Comparison of ENCODE assay signal across 12 cellular contexts in genomic region chr22:50540352-50540751, GRCh38. TPM values are rescaled to one million over a fixed set of nuclear protein-coding genes. Genes with fewer than 3 reads are reported as not detected.
DNase-seq lines count a peak whose midpoint lies in the region; ATAC-seq, FAIRE-seq and TF ChIP-seq lines count a peak whose summit lies in the region.
"Had no signal": no experiment of that assay in that cellular context is flagged by ENCODE, and none has a peak within 500 bp of the region (broad histone marks: within the 10 kb centered on the region; RNA-seq: fewer than 3 reads in every experiment).

No MANE protein-coding gene starts in this region.

- TF ChIP-seq POLR2A in HepG2 (IDR thresholded peaks at IDR 0.05; ENCODE audit: insufficient read depth in 1 of 2, low read depth in 2 of 2, low read length in 2 of 2) = no peak
- no peak for TF ChIP-seq POLR2A in vagina (IDR thresholded peaks at IDR 0.05)

- H3K27ac ChIP-seq in liver (ENCODE audit: low read depth in 1 of 2, low read length in 2 of 2) = peak overlapping the region; percentile 96 to 100
- H3K27ac ChIP-seq in HepG2 (ENCODE audit: extremely low read length, insufficient read depth, low read length) = no peak overlapping the region
- H3K27ac ChIP-seq in muscle layer of duodenum (ENCODE audit: low read length) = peak overlapping the region; percentile 64
- H3K27ac ChIP-seq in vagina = peak overlapping the region; percentile 96

- no TSS peak for BruUV-seq in HepG2 (replicated peaks; lab: Mats Ljungman, UMichigan)

- 84% methylated on average over 10 of the region's 10 CpGs for WGBS in liver
- WGBS in HepG2 (ENCODE audit: low lambda C conversion rate) = 91% methylated on average over 10 of the region's 10 CpGs

- TF ChIP-seq CTCF in liver (IDR thresholded peaks at IDR 0.05; ENCODE audit: low read depth, low read length, missing input control) (no peak), HepG2 (CRISPR knock-in tag; IDR thresholded peaks at IDR 0.05) (no peak), vagina (IDR thresholded peaks at IDR 0.05) (no peak)

- no peak overlapping the region for H3K4me2 ChIP-seq in HepG2 (ENCODE audit: low read depth, low read length)

- peaks cover 52% of the 10 kb centered on the region for H3K4me1 Mint-ChIP-seq in activated naive CD8-positive, alpha-beta T cell (ENCODE audit: low read depth)

- H3K4me1 ChIP-seq in liver (ENCODE audit: control insufficient read depth in 4 of 4, insufficient read depth in 4 of 4, low read length in 3 of 4) = peaks cover 0 to 18% (median 5%) of the 10 kb centered on the region in 4 donors
- H3K4me1 ChIP-seq in HepG2 (ENCODE audit: insufficient read depth, low read length) = peaks cover 28% of the 10 kb centered on the region
- H3K4me1 ChIP-seq in muscle layer of duodenum (ENCODE audit: control insufficient read depth in 1 of 2, insufficient read depth in 2 of 2, low read length in 2 of 2) = peaks cover 4 to 9% of the 10 kb centered on the region in 2 donors
- H3K4me1 ChIP-seq in vagina = peaks cover 52% of the 10 kb centered on the region

- H3K27me3 ChIP-seq in liver (ENCODE audit: control insufficient read depth in 4 of 4, insufficient read depth in 4 of 4, low read length in 3 of 4) (no peaks in the 10 kb centered on the region), HepG2 (ENCODE audit: control insufficient read depth in 1 of 2, insufficient read depth in 2 of 2, low read length in 2 of 2) (peaks cover 0 to 7% of the 10 kb centered on the region in 2 experiments; a peak in 3 of 5 replicates), muscle layer of duodenum (ENCODE audit: low read depth, low read length) (no peaks in the 10 kb centered on the region), vagina (no peaks in the 10 kb centered on the region)

- TF ChIP-seq RAD21 in liver (IDR thresholded peaks at IDR 0.05) (no peak), HepG2 (CRISPR knock-in tag; IDR thresholded peaks at IDR 0.05) (no peak)

- no peak overlapping the region for H2AFZ ChIP-seq in HepG2 (ENCODE audit: low read length)

- CTCF ChIA-PET in HepG2 (lab: Yijun Ruan, JAX; ENCODE audit: low intra/inter-chr PET ratio, low total read pairs) = no interaction called here

- no peaks in the 10 kb centered on the region for H3K79me2 ChIP-seq in HepG2 (ENCODE audit: insufficient read depth, low read length)

- H4K20me1 ChIP-seq in HepG2 (ENCODE audit: insufficient read depth, low read length) = no peaks in the 10 kb centered on the region

- H3K9ac ChIP-seq in liver (ENCODE audit: low read depth in 1 of 2, low read length in 2 of 2) (peak overlapping the region in 1 of 2 donors; percentile 99), HepG2 (ENCODE audit: insufficient read depth, low read depth, low read length) (no peak overlapping the region)

- no peaks in the 10 kb centered on the region for H3K27me3 Mint-ChIP-seq in activated naive CD8-positive, alpha-beta T cell

- H3K4me3 Mint-ChIP-seq in activated naive CD8-positive, alpha-beta T cell = peak overlapping the region; percentile 35

- FAIRE-seq in HepG2 (lab: Jason Lieb, UNC) = no peak
- FAIRE-seq: D721Med had no signal

- DNase-seq in HepG2 (ENCODE audit: low spot score) (no peak), vagina (ENCODE audit: extremely low spot score in 2 of 2) (no peak), NCI-H1092 (lab: John Stamatoyannopoulos, UW) (no peak)
- DNase-seq: NCI-H2029 treated with DMSO at 0.1 percent for 48 hours, SHP77 had no signal

- TF ChIP-seq EP300 in HepG2 (IDR thresholded peaks at IDR 0.05; ENCODE audit: low read depth in 2 of 2, low read length in 2 of 2) (no peak), HepG2 (CRISPR knock-in tag; IDR thresholded peaks at IDR 0.05; ENCODE audit: borderline replicate concordance) (no peak)

- POLR2A ChIA-PET in HepG2 (lab: Yijun Ruan, JAX) = interaction anchor here (1.7 to 2.2 kb wide), 5 partner anchors 8 to 15 kb away, joined by 4 to 18 read pairs (median 5); partner anchors contain the start of gene SCO2

- in situ Hi-C loops in HepG2 (cut with HindIII; ENCODE audit: extremely low pct_ligation_motif_present, low pct_unique_long_range_greater_than_20kb) = no loop called here

- H3K9me3 ChIP-seq in liver (ENCODE audit: control insufficient read depth in 4 of 4, low read length in 3 of 4) (no peaks in the 10 kb centered on the region), HepG2 (ENCODE audit: low read length) (no peaks in the 10 kb centered on the region), muscle layer of duodenum (ENCODE audit: control insufficient read depth in 1 of 2, low read length in 2 of 2) (no peaks in the 10 kb centered on the region), vagina (no peaks in the 10 kb centered on the region)

- H3K36me3 ChIP-seq in liver (ENCODE audit: control insufficient read depth in 4 of 4, insufficient read depth in 3 of 4, low read depth in 1 of 4, low read length in 3 of 4) (no peaks in the 10 kb centered on the region), HepG2 (replicated peaks in 1 of 2; ENCODE audit: control insufficient read depth in 1 of 2, insufficient read depth in 2 of 2, low read length in 2 of 2) (no peaks in the 10 kb centered on the region), muscle layer of duodenum (ENCODE audit: control insufficient read depth in 1 of 2, insufficient read depth in 2 of 2, low read length in 2 of 2) (no peaks in the 10 kb centered on the region), vagina (no peaks in the 10 kb centered on the region)

- H3K36me3 Mint-ChIP-seq in activated naive CD8-positive, alpha-beta T cell = no peaks in the 10 kb centered on the region

- intact Hi-C loops in HepG2 (cut with micrococcal nuclease; ENCODE audit: unreplicated experiment) = no loop called here
- intact Hi-C loops in vagina (cut with DNase I) = loop anchor here (5.0 kb wide), 1 partner anchor 42 kb away; the partner anchor contains the start of gene CHKB

- no peak overlapping the region for H3K4me3 ChIP-seq in liver (ENCODE audit: low read depth in 1 of 3, low read length in 3 of 3)
- H3K4me3 ChIP-seq in HepG2 (replicated peaks in 1 of 3; ENCODE audit: insufficient read depth in 1 of 3, low read depth in 2 of 3, low read length in 3 of 3) = no peak overlapping the region
- no peak overlapping the region for H3K4me3 ChIP-seq in muscle layer of duodenum (ENCODE audit: low read depth in 1 of 2, low read length in 2 of 2)
- H3K4me3 ChIP-seq in vagina = no peak overlapping the region

- ATAC-seq in HepG2 (no peak), GM18519 (IDR thresholded peaks at IDR 0.05; ENCODE audit: low FRiP score, unreplicated experiment) (no peak), HG03439 (IDR thresholded peaks at IDR 0.05; ENCODE audit: unreplicated experiment) (no peak)

- no peaks in the 10 kb centered on the region for H3K9me3 Mint-ChIP-seq in activated naive CD8-positive, alpha-beta T cell (ENCODE audit: low read depth)

- peak overlapping the region; percentile 93 for H3K27ac Mint-ChIP-seq in activated naive CD8-positive, alpha-beta T cell

RNA-seq across cellular contexts. Expression of gene KLHDC7B, which starts 5.3 kb away (rescaled TPM):
- total RNA-seq in liver (under 1 TPM in 1 of 2 donors, not detected in 1; 0.08 TPM), HepG2 (2016; rRNA removed; fragmentation: Illumina TruSeq; extraction: Trizol) (not detected in 2 replicates), vagina (0.49 TPM)
- polyA plus RNA-seq in liver (under 1 TPM; 0.08 to 0.16 TPM), HepG2 (2011; rRNA removed) (0.11 and 0.17 TPM in 2 replicates)
- total RNA-seq in HepG2 (2016; cell fraction: cytosol; rRNA removed; fragmentation: Illumina TruSeq; extraction: Trizol; ENCODE audit: low read depth) = not detected in 2 replicates
- total RNA-seq in HepG2 (2016; cell fraction: insoluble cytoplasmic fraction; rRNA removed; fragmentation: Illumina TruSeq; extraction: Trizol) = not detected in 2 replicates
- total RNA-seq in HepG2 (2016; cell fraction: membrane; rRNA removed; fragmentation: Illumina TruSeq; extraction: Trizol) = not detected in 2 replicates
- not detected in 2 replicates for total RNA-seq in HepG2 (2016; cell fraction: nucleus; rRNA removed; fragmentation: Illumina TruSeq; extraction: Trizol)
- 0.09 TPM in 2 replicates for polyA plus RNA-seq in HepG2 (2011; cell fraction: cytosol; rRNA removed)
- 0.68 and 0.81 TPM in 2 replicates for polyA plus RNA-seq in HepG2 (2011; cell fraction: nucleus; rRNA removed)
- polyA plus RNA-seq in HepG2 (2012) = 0.12 and 0.47 TPM in 2 replicates
- 0.03 TPM in 1 of 2 replicates, not detected in the other for polyA plus RNA-seq in HepG2 (2016; cell fraction: cytosol; fragmentation: Illumina TruSeq; extraction: Trizol; ENCODE audit: low read depth)
- polyA plus RNA-seq in HepG2 (2016; cell fraction: insoluble cytoplasmic fraction; fragmentation: Illumina TruSeq; extraction: Trizol; ENCODE audit: low read depth) = not detected in 2 replicates
- polyA plus RNA-seq in HepG2 (2016; cell fraction: membrane; fragmentation: Illumina TruSeq; extraction: Trizol; ENCODE audit: low read depth) = not detected in 2 replicates
- 0.09 TPM in 1 of 2 replicates, not detected in the other for polyA plus RNA-seq in HepG2 (2016; cell fraction: nucleus; fragmentation: Illumina TruSeq; extraction: Trizol; ENCODE audit: insufficient read depth, low read depth)
- 0.24 and 1.1 TPM in 2 replicates for polyA minus RNA-seq in HepG2 (2011; rRNA and poly(A)+ RNA removed; ENCODE audit: low replicate concordance)
- 0.26 and 0.49 TPM in 2 replicates for polyA minus RNA-seq in HepG2 (2011; cell fraction: cytosol; rRNA and poly(A)+ RNA removed)
- 0.13 and 0.50 TPM in 2 replicates for polyA minus RNA-seq in HepG2 (2011; cell fraction: nucleus; rRNA and poly(A)+ RNA removed)

RNA-seq across cellular contexts. Expression of gene TYMP, which starts 10.5 kb away (rescaled TPM):
- 100 to 1,000 TPM in 1 of 2 donors, 10 to 100 TPM in 1; 41.2 to 109 TPM for total RNA-seq in liver
- polyA plus RNA-seq in liver = 10 to 100 TPM; 34.0 to 89.8 TPM
- total RNA-seq in HepG2 (2016; rRNA removed; fragmentation: Illumina TruSeq; extraction: Trizol) = 2.3 and 3.9 TPM in 2 replicates
- total RNA-seq in HepG2 (2016; cell fraction: cytosol; rRNA removed; fragmentation: Illumina TruSeq; extraction: Trizol; ENCODE audit: low read depth) = 1.0 and 1.1 TPM in 2 replicates
- 2.2 and 3.5 TPM in 2 replicates for total RNA-seq in HepG2 (2016; cell fraction: insoluble cytoplasmic fraction; rRNA removed; fragmentation: Illumina TruSeq; extraction: Trizol)
- total RNA-seq in HepG2 (2016; cell fraction: membrane; rRNA removed; fragmentation: Illumina TruSeq; extraction: Trizol) = 1.8 TPM in 2 replicates
- total RNA-seq in HepG2 (2016; cell fraction: nucleus; rRNA removed; fragmentation: Illumina TruSeq; extraction: Trizol) = 1.9 and 3.1 TPM in 2 replicates
- 4.3 and 7.5 TPM in 2 replicates for polyA plus RNA-seq in HepG2 (2011; rRNA removed)
- polyA plus RNA-seq in HepG2 (2011; cell fraction: cytosol; rRNA removed) = 4.9 and 6.1 TPM in 2 replicates
- 37.1 and 45.0 TPM in 2 replicates for polyA plus RNA-seq in HepG2 (2011; cell fraction: nucleus; rRNA removed)
- 3.0 and 4.0 TPM in 2 replicates for polyA plus RNA-seq in HepG2 (2012)
- 1.3 and 1.4 TPM in 2 replicates for polyA plus RNA-seq in HepG2 (2016; cell fraction: cytosol; fragmentation: Illumina TruSeq; extraction: Trizol; ENCODE audit: low read depth)
- 2.9 and 3.2 TPM in 2 replicates for polyA plus RNA-seq in HepG2 (2016; cell fraction: insoluble cytoplasmic fraction; fragmentation: Illumina TruSeq; extraction: Trizol; ENCODE audit: low read depth)
- 0.84 and 0.96 TPM in 2 replicates for polyA plus RNA-seq in HepG2 (2016; cell fraction: membrane; fragmentation: Illumina TruSeq; extraction: Trizol; ENCODE audit: low read depth)
- 3.0 and 4.9 TPM in 2 replicates for polyA plus RNA-seq in HepG2 (2016; cell fraction: nucleus; fragmentation: Illumina TruSeq; extraction: Trizol; ENCODE audit: insufficient read depth, low read depth)
- polyA minus RNA-seq in HepG2 (2011; rRNA and poly(A)+ RNA removed; ENCODE audit: low replicate concordance) = 1.9 and 3.4 TPM in 2 replicates
- polyA minus RNA-seq in HepG2 (2011; cell fraction: cytosol; rRNA and poly(A)+ RNA removed) = 2.0 and 2.6 TPM in 2 replicates
- 3.6 and 4.0 TPM in 2 replicates for polyA minus RNA-seq in HepG2 (2011; cell fraction: nucleus; rRNA and poly(A)+ RNA removed)
- total RNA-seq in vagina = 82.0 TPM

RNA-seq across cellular contexts. Expression of gene SCO2, which starts 15.0 kb away (rescaled TPM):
- total RNA-seq in liver (1 to 10 TPM; 1.4 to 1.7 TPM), HepG2 (2016; rRNA removed; fragmentation: Illumina TruSeq; extraction: Trizol) (2.1 and 3.7 TPM in 2 replicates), vagina (25.0 TPM)
- polyA plus RNA-seq in liver (1 to 10 TPM; 1.9 to 2.9 TPM), HepG2 (2011; rRNA removed) (0.32 and 0.85 TPM in 2 replicates)
- 2.3 and 3.6 TPM in 2 replicates for total RNA-seq in HepG2 (2016; cell fraction: cytosol; rRNA removed; fragmentation: Illumina TruSeq; extraction: Trizol; ENCODE audit: low read depth)
- 1.5 and 1.8 TPM in 2 replicates for total RNA-seq in HepG2 (2016; cell fraction: insoluble cytoplasmic fraction; rRNA removed; fragmentation: Illumina TruSeq; extraction: Trizol)
- total RNA-seq in HepG2 (2016; cell fraction: membrane; rRNA removed; fragmentation: Illumina TruSeq; extraction: Trizol) = 2.2 and 2.9 TPM in 2 replicates
- not detected in 2 replicates for total RNA-seq in HepG2 (2016; cell fraction: nucleus; rRNA removed; fragmentation: Illumina TruSeq; extraction: Trizol)
- polyA plus RNA-seq in HepG2 (2011; cell fraction: cytosol; rRNA removed) = 1.9 and 4.5 TPM in 2 replicates
- 2.8 TPM in 2 replicates for polyA plus RNA-seq in HepG2 (2011; cell fraction: nucleus; rRNA removed)
- 1.1 TPM in 1 of 2 replicates, not detected in the other for polyA plus RNA-seq in HepG2 (2012)
- polyA plus RNA-seq in HepG2 (2016; cell fraction: cytosol; fragmentation: Illumina TruSeq; extraction: Trizol; ENCODE audit: low read depth) = 4.0 and 4.2 TPM in 2 replicates
- polyA plus RNA-seq in HepG2 (2016; cell fraction: insoluble cytoplasmic fraction; fragmentation: Illumina TruSeq; extraction: Trizol; ENCODE audit: low read depth) = 1.6 and 2.3 TPM in 2 replicates
- 2.3 and 2.8 TPM in 2 replicates for polyA plus RNA-seq in HepG2 (2016; cell fraction: membrane; fragmentation: Illumina TruSeq; extraction: Trizol; ENCODE audit: low read depth)
- polyA plus RNA-seq in HepG2 (2016; cell fraction: nucleus; fragmentation: Illumina TruSeq; extraction: Trizol; ENCODE audit: insufficient read depth, low read depth) = 2.8 and 3.5 TPM in 2 replicates
- 0.40 and 2.2 TPM in 2 replicates for polyA minus RNA-seq in HepG2 (2011; rRNA and poly(A)+ RNA removed; ENCODE audit: low replicate concordance)
- 0.97 and 1.8 TPM in 2 replicates for polyA minus RNA-seq in HepG2 (2011; cell fraction: cytosol; rRNA and poly(A)+ RNA removed)
- polyA minus RNA-seq in HepG2 (2011; cell fraction: nucleus; rRNA and poly(A)+ RNA removed) = 1.4 TPM in 1 of 2 replicates, not detected in the other

RNA-seq across cellular contexts. Expression of gene SYCE3, which starts 22.4 kb away (rescaled TPM):
- 1 to 10 TPM in 1 of 2 donors, not detected in 1; 2.2 TPM for total RNA-seq in liver
- polyA plus RNA-seq in liver = under 1 TPM in 1 of 2 donors, not detected in 1; 0.45 TPM
- not detected in 2 replicates for total RNA-seq in HepG2 (2016; rRNA removed; fragmentation: Illumina TruSeq; extraction: Trizol)
- not detected in 2 replicates for total RNA-seq in HepG2 (2016; cell fraction: cytosol; rRNA removed; fragmentation: Illumina TruSeq; extraction: Trizol; ENCODE audit: low read depth)
- not detected in 2 replicates for total RNA-seq in HepG2 (2016; cell fraction: insoluble cytoplasmic fraction; rRNA removed; fragmentation: Illumina TruSeq; extraction: Trizol)
- not detected in 2 replicates for total RNA-seq in HepG2 (2016; cell fraction: membrane; rRNA removed; fragmentation: Illumina TruSeq; extraction: Trizol)
- total RNA-seq in HepG2 (2016; cell fraction: nucleus; rRNA removed; fragmentation: Illumina TruSeq; extraction: Trizol) = not detected in 2 replicates
- polyA plus RNA-seq in HepG2 (2011; rRNA removed) = 0.29 TPM in 1 of 2 replicates, not detected in the other
- polyA plus RNA-seq in HepG2 (2011; cell fraction: cytosol; rRNA removed) = 0.27 TPM in 1 of 2 replicates, not detected in the other
- polyA plus RNA-seq in HepG2 (2011; cell fraction: nucleus; rRNA removed) = not detected in 2 replicates
- polyA plus RNA-seq in HepG2 (2012) = not detected in 2 replicates
- polyA plus RNA-seq in HepG2 (2016; cell fraction: cytosol; fragmentation: Illumina TruSeq; extraction: Trizol; ENCODE audit: low read depth) = not detected in 2 replicates
- polyA plus RNA-seq in HepG2 (2016; cell fraction: insoluble cytoplasmic fraction; fragmentation: Illumina TruSeq; extraction: Trizol; ENCODE audit: low read depth) = not detected in 2 replicates
- not detected in 2 replicates for polyA plus RNA-seq in HepG2 (2016; cell fraction: membrane; fragmentation: Illumina TruSeq; extraction: Trizol; ENCODE audit: low read depth)
- polyA plus RNA-seq in HepG2 (2016; cell fraction: nucleus; fragmentation: Illumina TruSeq; extraction: Trizol; ENCODE audit: insufficient read depth, low read depth) = not detected in 2 replicates
- polyA minus RNA-seq in HepG2 (2011; rRNA and poly(A)+ RNA removed; ENCODE audit: low replicate concordance) = not detected in 2 replicates
- not detected in 2 replicates for polyA minus RNA-seq in HepG2 (2011; cell fraction: cytosol; rRNA and poly(A)+ RNA removed)
- not detected in 2 replicates for polyA minus RNA-seq in HepG2 (2011; cell fraction: nucleus; rRNA and poly(A)+ RNA removed)
- total RNA-seq in vagina = not detected
- total RNA-seq: omental fat pad had no signal

RNA-seq across cellular contexts. Expression of gene NCAPH2, which starts 32.3 kb away (rescaled TPM):
- total RNA-seq in liver (10 to 100 TPM; 15.2 to 30.8 TPM), HepG2 (2016; rRNA removed; fragmentation: Illumina TruSeq; extraction: Trizol) (44.1 and 64.4 TPM in 2 replicates), vagina (45.7 TPM)
- polyA plus RNA-seq in liver (10 to 100 TPM; 12.0 to 12.5 TPM), HepG2 (2011; rRNA removed) (27.6 and 28.1 TPM in 2 replicates)
- total RNA-seq in HepG2 (2016; cell fraction: cytosol; rRNA removed; fragmentation: Illumina TruSeq; extraction: Trizol; ENCODE audit: low read depth) = 21.9 and 25.9 TPM in 2 replicates
- 38.6 and 60.9 TPM in 2 replicates for total RNA-seq in HepG2 (2016; cell fraction: insoluble cytoplasmic fraction; rRNA removed; fragmentation: Illumina TruSeq; extraction: Trizol)
- 36.3 and 40.8 TPM in 2 replicates for total RNA-seq in HepG2 (2016; cell fraction: membrane; rRNA removed; fragmentation: Illumina TruSeq; extraction: Trizol)
- total RNA-seq in HepG2 (2016; cell fraction: nucleus; rRNA removed; fragmentation: Illumina TruSeq; extraction: Trizol) = 55.8 and 71.9 TPM in 2 replicates
- 14.9 and 27.9 TPM in 2 replicates for polyA plus RNA-seq in HepG2 (2011; cell fraction: cytosol; rRNA removed)
- 133 and 198 TPM in 2 replicates for polyA plus RNA-seq in HepG2 (2011; cell fraction: nucleus; rRNA removed)
- polyA plus RNA-seq in HepG2 (2012) = 18.5 and 22.1 TPM in 2 replicates
- polyA plus RNA-seq in HepG2 (2016; cell fraction: cytosol; fragmentation: Illumina TruSeq; extraction: Trizol; ENCODE audit: low read depth) = 19.2 and 20.6 TPM in 2 replicates
- 35.4 and 35.6 TPM in 2 replicates for polyA plus RNA-seq in HepG2 (2016; cell fraction: insoluble cytoplasmic fraction; fragmentation: Illumina TruSeq; extraction: Trizol; ENCODE audit: low read depth)
- 30.3 and 30.4 TPM in 2 replicates for polyA plus RNA-seq in HepG2 (2016; cell fraction: membrane; fragmentation: Illumina TruSeq; extraction: Trizol; ENCODE audit: low read depth)
- 141 and 144 TPM in 2 replicates for polyA plus RNA-seq in HepG2 (2016; cell fraction: nucleus; fragmentation: Illumina TruSeq; extraction: Trizol; ENCODE audit: insufficient read depth, low read depth)
- polyA minus RNA-seq in HepG2 (2011; rRNA and poly(A)+ RNA removed; ENCODE audit: low replicate concordance) = 32.7 and 68.1 TPM in 2 replicates
- 16.6 and 22.2 TPM in 2 replicates for polyA minus RNA-seq in HepG2 (2011; cell fraction: cytosol; rRNA and poly(A)+ RNA removed)
- polyA minus RNA-seq in HepG2 (2011; cell fraction: nucleus; rRNA and poly(A)+ RNA removed) = 13.8 and 21.0 TPM in 2 replicates

Comparison
In these comparisons a context has a peak if more than half of its experiments do, and no peak if none do; other contexts are left out.
1. RNA of gene TYMP, which starts 10.5 kb away (total RNA-seq): 41.2 to 109 TPM in liver and 82.0 TPM in vagina (single experiment); 1.0 to 3.9 TPM in HepG2; every median in the first group is over 4 times any median in the second.